In the genomic region with DNA sequence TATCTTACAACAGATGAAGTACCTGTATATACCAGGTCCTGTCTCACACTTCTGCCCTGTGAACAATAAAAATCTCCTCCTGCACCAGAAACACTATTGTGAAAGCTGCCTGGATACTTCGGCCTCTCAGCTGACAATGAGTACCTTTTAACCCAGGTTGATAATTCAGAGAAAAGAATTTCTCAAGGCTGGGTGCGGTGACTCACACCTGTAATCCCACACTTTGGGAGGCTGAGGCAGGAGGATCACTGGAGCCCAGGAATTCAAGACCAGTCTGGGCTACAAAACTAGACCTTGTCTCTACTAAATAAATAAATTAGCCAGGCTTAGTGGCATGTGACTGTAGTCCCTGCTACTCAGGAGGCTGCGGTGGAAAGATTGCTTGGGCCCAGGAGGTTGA, we compare ENCODE assay signal across 24 cellular contexts.
DNase-seq lines count a peak whose midpoint lies in the region; ATAC-seq and TF ChIP-seq lines count a peak whose summit lies in the region.
"Had no signal": no experiment of that assay in that cellular context is flagged by ENCODE, and none has a peak within 500 bp of the region (broad histone marks: within the 10 kb centered on the region; RNA-seq: fewer than 3 reads in every experiment).

No MANE protein-coding gene starts in this region.

- TF ChIP-seq CTCF in Calu3 (IDR thresholded peaks at IDR 0.05; ENCODE audit: unreplicated experiment), result no peak

- H3K9me3 ChIP-seq in aorta (ENCODE audit: control insufficient read depth, low read length), result no peaks in the 10 kb centered on the region
- H3K9me3 ChIP-seq: A549, esophagus muscularis mucosa, neutrophil, testis had no signal

- H3K4me3 ChIP-seq in aorta (ENCODE audit: low read length in 2 of 2), result no peak overlapping the region
- H3K4me3 ChIP-seq: BLaER1, testis had no signal

- peaks cover 14% of the 10 kb centered on the region for H3K27me3 Mint-ChIP-seq in activated CD4-positive, alpha-beta T cell treated with anti-CD3 and anti-CD28 coated beads, Interleukin-2, amount 10 ng/mL, durations not matched to agents 7 days and 5 days
- peaks cover 12% of the 10 kb centered on the region for H3K27me3 Mint-ChIP-seq in Calu3 (ENCODE audit: unreplicated experiment)
- peaks cover 19% of the 10 kb centered on the region for H3K27me3 Mint-ChIP-seq in activated T-helper 2 cell treated with anti-CD3 and anti-CD28 coated beads, Interferon-gamma antibody, Interleukin-2, Interleukin-4, amounts not matched to agents 10 μg/mL and 5 μg/mL and 100 μg/mL, durations not matched to agents 14 hours and 24 hours and 36 hours (ENCODE audit: low read depth)
- H3K27me3 Mint-ChIP-seq in memory B cell, result no peaks in the 10 kb centered on the region

- H3K27ac Mint-ChIP-seq in activated CD4-positive, alpha-beta T cell treated with anti-CD3 and anti-CD28 coated beads, Interleukin-2, amount 10 ng/mL, durations not matched to agents 7 days and 5 days, result peak overlapping the region; percentile 80
- H3K27ac Mint-ChIP-seq in Calu3 (ENCODE audit: unreplicated experiment) (no peak overlapping the region), memory B cell (peak overlapping the region; percentile 99)
- peak overlapping the region; percentile 96 for H3K27ac Mint-ChIP-seq in activated T-helper 2 cell treated with anti-CD3 and anti-CD28 coated beads, Interferon-gamma antibody, Interleukin-2, Interleukin-4, amounts not matched to agents 10 μg/mL and 5 μg/mL and 100 μg/mL, durations not matched to agents 14 hours and 24 hours and 36 hours

- CTCF ChIA-PET in activated CD4-positive, alpha-beta T cell treated with anti-CD3 and anti-CD28 coated beads, Interleukin-2, amount 10 ng/mL, durations not matched to agents 7 days and 5 days (lab: Charles Lee), result interaction anchor here (0.6 to 4.9 kb wide), 45 partner anchors 13 to 561 kb away, joined by 3 to 109 read pairs (median 6); a partner anchor contains a TSS
- CTCF ChIA-PET in Calu3 (lab: Charles Lee), result interaction anchor here (1.2 kb wide), 1 partner anchor 167 kb away, joined by 4 read pairs; no protein-coding TSS in a partner anchor

- intact Hi-C loops in Calu3 (cut with micrococcal nuclease; ENCODE audit: unreplicated experiment) (loop anchor here (2.0 to 5.0 kb wide), 3 partner anchors 49 to 259 kb away; no protein-coding TSS in a partner anchor), aorta (cut with DNase I) (loop anchor here (2.0 to 5.0 kb wide), 5 partner anchors 61 to 259 kb away; no protein-coding TSS in a partner anchor)
- intact Hi-C loops in activated T-helper 2 cell treated with anti-CD3 and anti-CD28 coated beads, Interferon-gamma antibody, Interleukin-2, Interleukin-4, amounts not matched to agents 10 μg/mL and 5 μg/mL and 100 μg/mL, durations not matched to agents 14 hours and 24 hours and 36 hours (cut with micrococcal nuclease), result loop anchor here (2.0 to 10.0 kb wide), 4 partner anchors 221 to 561 kb away; no protein-coding TSS in a partner anchor

- no peaks in the 10 kb centered on the region for H3K27me3 ChIP-seq in aorta (ENCODE audit: control insufficient read depth in 1 of 2, insufficient read depth in 2 of 2, low read length in 1 of 2)
- H3K27me3 ChIP-seq: BLaER1, testis had no signal

- no peak for ATAC-seq in memory B cell (ENCODE audit: low read depth)
- no peak for ATAC-seq in aorta (ENCODE audit: low FRiP score)

- no peaks in the 10 kb centered on the region for H3K36me3 ChIP-seq in aorta (ENCODE audit: control insufficient read depth in 1 of 2, insufficient read depth in 2 of 2, low read length in 1 of 2)
- H3K36me3 ChIP-seq: BLaER1, esophagus muscularis mucosa, neutrophil had no signal

- no peak overlapping the region for H3K27ac ChIP-seq in aorta (ENCODE audit: low read depth in 1 of 2, low read length in 2 of 2)
- H3K27ac ChIP-seq: BLaER1, esophagus muscularis mucosa, HL-60, neutrophil, testis had no signal

- DNase-seq in activated CD4-positive, alpha-beta T cell treated with anti-CD3 and anti-CD28 coated beads, Interleukin-2, amount 10 ng/mL, durations not matched to agents 7 days and 5 days, result no peak
- DNase-seq in activated CD4-positive, alpha-beta T cell treated with anti-CD3 and anti-CD28 coated beads for 1 hour, result no peak
- peak; percentile 7 for DNase-seq in Calu3
- no peak for DNase-seq in activated T-helper 2 cell treated with anti-CD3 and anti-CD28 coated beads, Interferon-gamma antibody, Interleukin-2, Interleukin-4, amounts not matched to agents 10 μg/mL and 5 μg/mL and 100 μg/mL, durations not matched to agents 14 hours and 24 hours and 36 hours (ENCODE audit: low spot score)
- DNase-seq in memory B cell (ENCODE audit: low spot score in 2 of 2), result no peak
- no peak for DNase-seq in mesenteric fat pad (ENCODE audit: low spot score)
- DNase-seq in aorta, result no peak
- DNase-seq in DMS114 treated with DMSO at 0.1 percent for 48 hours (lab: John Stamatoyannopoulos, UW; ENCODE audit: unreplicated experiment), result no peak
- DNase-seq: amniotic stem cell; central memory CD4-positive, alpha-beta T cell; DMS53; IMR-90; left colon; MM.1S; NCI-H1694; NCI-H2227 treated with DMSO at 0.1 percent for 48 hours; stimulated activated CD8-positive, alpha-beta memory T cell treated with anti-CD3 and anti-CD28 coated beads, Interleukin-4, amount 100 ng/mL, for 48 hours; T-helper 9 cell; testis had no signal

- no peaks in the 10 kb centered on the region for H3K4me1 ChIP-seq in aorta (ENCODE audit: control insufficient read depth in 1 of 2, insufficient read depth in 2 of 2, low read length in 2 of 2)

- POLR2A ChIA-PET in activated CD4-positive, alpha-beta T cell treated with anti-CD3 and anti-CD28 coated beads, Interleukin-2, amount 10 ng/mL, durations not matched to agents 7 days and 5 days (lab: Charles Lee), result interaction anchor here (1.3 to 1.6 kb wide), 2 partner anchors 167 kb away, joined by 4 read pairs; no protein-coding TSS in a partner anchor

- no peaks in the 10 kb centered on the region for H3K9me3 Mint-ChIP-seq in activated CD4-positive, alpha-beta T cell treated with anti-CD3 and anti-CD28 coated beads, Interleukin-2, amount 10 ng/mL, durations not matched to agents 7 days and 5 days
- H3K9me3 Mint-ChIP-seq in Calu3 (ENCODE audit: low read depth, unreplicated experiment), result no peaks in the 10 kb centered on the region
- H3K9me3 Mint-ChIP-seq in activated T-helper 2 cell treated with anti-CD3 and anti-CD28 coated beads, Interferon-gamma antibody, Interleukin-2, Interleukin-4, amounts not matched to agents 10 μg/mL and 5 μg/mL and 100 μg/mL, durations not matched to agents 14 hours and 24 hours and 36 hours, result no peaks in the 10 kb centered on the region
- peaks cover 3% of the 10 kb centered on the region for H3K9me3 Mint-ChIP-seq in memory B cell

- no peaks in the 10 kb centered on the region for H3K36me3 Mint-ChIP-seq in activated CD4-positive, alpha-beta T cell treated with anti-CD3 and anti-CD28 coated beads, Interleukin-2, amount 10 ng/mL, durations not matched to agents 7 days and 5 days (ENCODE audit: low read depth)
- H3K36me3 Mint-ChIP-seq in Calu3 (ENCODE audit: insufficient read depth, unreplicated experiment) (no peaks in the 10 kb centered on the region), memory B cell (peaks cover 3% of the 10 kb centered on the region)
- H3K36me3 Mint-ChIP-seq in activated T-helper 2 cell treated with anti-CD3 and anti-CD28 coated beads, Interferon-gamma antibody, Interleukin-2, Interleukin-4, amounts not matched to agents 10 μg/mL and 5 μg/mL and 100 μg/mL, durations not matched to agents 14 hours and 24 hours and 36 hours (ENCODE audit: low read depth), result no peaks in the 10 kb centered on the region

- WGBS in aorta, 2 donors, result 51 to 55% methylated on average over 3 of the region's 3 CpGs

- peaks cover 78% of the 10 kb centered on the region for H3K4me1 Mint-ChIP-seq in activated CD4-positive, alpha-beta T cell treated with anti-CD3 and anti-CD28 coated beads, Interleukin-2, amount 10 ng/mL, durations not matched to agents 7 days and 5 days
- H3K4me1 Mint-ChIP-seq in Calu3 (ENCODE audit: low read depth, unreplicated experiment), result peaks cover 10% of the 10 kb centered on the region
- H3K4me1 Mint-ChIP-seq in activated T-helper 2 cell treated with anti-CD3 and anti-CD28 coated beads, Interferon-gamma antibody, Interleukin-2, Interleukin-4, amounts not matched to agents 10 μg/mL and 5 μg/mL and 100 μg/mL, durations not matched to agents 14 hours and 24 hours and 36 hours (ENCODE audit: low read depth), result peaks cover 68% of the 10 kb centered on the region
- peaks cover 50% of the 10 kb centered on the region for H3K4me1 Mint-ChIP-seq in memory B cell

- BruUV-seq in Calu3 (replicated peaks; lab: Mats Ljungman, UMichigan), result no TSS peak

- H3K4me3 Mint-ChIP-seq in activated CD4-positive, alpha-beta T cell treated with anti-CD3 and anti-CD28 coated beads, Interleukin-2, amount 10 ng/mL, durations not matched to agents 7 days and 5 days, result no peak overlapping the region
- H3K4me3 Mint-ChIP-seq in Calu3 (ENCODE audit: low read depth, unreplicated experiment) (no peak overlapping the region), memory B cell (no peak overlapping the region)
- peak overlapping the region; percentile 22 for H3K4me3 Mint-ChIP-seq in activated T-helper 2 cell treated with anti-CD3 and anti-CD28 coated beads, Interferon-gamma antibody, Interleukin-2, Interleukin-4, amounts not matched to agents 10 μg/mL and 5 μg/mL and 100 μg/mL, durations not matched to agents 14 hours and 24 hours and 36 hours (ENCODE audit: low read depth)
